20 cellular contexts compared by ENCODE assay signal in genomic region chr5:51172853-51173635, GRCh38.
DNase-seq lines count a peak whose midpoint lies in the region; FAIRE-seq and TF ChIP-seq lines count a peak whose summit lies in the region.
"Had no signal": no experiment of that assay in that cellular context is flagged by ENCODE, and none has a peak within 500 bp of the region (broad histone marks: within the 10 kb centered on the region; RNA-seq: fewer than 3 reads in every experiment).

No MANE protein-coding gene starts in this region.

- H3K4me1 Mint-ChIP-seq in activated CD4-positive, alpha-beta T cell treated with anti-CD3 and anti-CD28 coated beads, Interleukin-2, amount 10 ng/mL, durations not matched to agents 7 days and 5 days: no peaks in the 10 kb centered on the region

- H3K27me3 Mint-ChIP-seq in activated CD4-positive, alpha-beta T cell treated with anti-CD3 and anti-CD28 coated beads, Interleukin-2, amount 10 ng/mL, durations not matched to agents 7 days and 5 days: no peaks in the 10 kb centered on the region
- H3K27me3 Mint-ChIP-seq: stimulated activated naive CD8-positive, alpha-beta T cell treated with anti-CD3 and anti-CD28 coated beads, Interleukin-15, Interleukin-2, amounts not matched to agents 100 ng/mL and 50 ng/mL, for 24 hours had no signal

- no peak for TF ChIP-seq CTCF in D721Med (IDR thresholded peaks at IDR 0.05; ENCODE audit: insufficient read depth, missing control alignments)

- no peaks in the 10 kb centered on the region for H3K36me3 Mint-ChIP-seq in activated CD4-positive, alpha-beta T cell treated with anti-CD3 and anti-CD28 coated beads, Interleukin-2, amount 10 ng/mL, durations not matched to agents 7 days and 5 days (ENCODE audit: low read depth)

- H3K27ac Mint-ChIP-seq in activated CD4-positive, alpha-beta T cell treated with anti-CD3 and anti-CD28 coated beads, Interleukin-2, amount 10 ng/mL, durations not matched to agents 7 days and 5 days: no peak overlapping the region
- H3K27ac Mint-ChIP-seq: stimulated activated naive CD8-positive, alpha-beta T cell treated with anti-CD3 and anti-CD28 coated beads, Interleukin-15, Interleukin-2, amounts not matched to agents 100 ng/mL and 50 ng/mL, for 24 hours had no signal

- H3K4me3 Mint-ChIP-seq in activated CD4-positive, alpha-beta T cell treated with anti-CD3 and anti-CD28 coated beads, Interleukin-2, amount 10 ng/mL, durations not matched to agents 7 days and 5 days: no peak overlapping the region
- H3K4me3 Mint-ChIP-seq: stimulated activated naive CD8-positive, alpha-beta T cell treated with anti-CD3 and anti-CD28 coated beads, Interleukin-15, Interleukin-2, amounts not matched to agents 100 ng/mL and 50 ng/mL, for 24 hours had no signal

- POLR2A ChIA-PET in activated CD4-positive, alpha-beta T cell treated with anti-CD3 and anti-CD28 coated beads, Interleukin-2, amount 10 ng/mL, durations not matched to agents 7 days and 5 days (lab: Charles Lee): no interaction called here

- no peaks in the 10 kb centered on the region for H3K9me3 Mint-ChIP-seq in activated CD4-positive, alpha-beta T cell treated with anti-CD3 and anti-CD28 coated beads, Interleukin-2, amount 10 ng/mL, durations not matched to agents 7 days and 5 days

- DNase-seq in D721Med (ENCODE audit: insufficient read length, low spot score) (no peak), NCI-H1436 treated with DMSO at 0.1 percent for 48 hours (lab: John Stamatoyannopoulos, UW) (peak; percentile 78), NCI-H524 treated with DMSO at 0.1 percent for 48 hours (lab: John Stamatoyannopoulos, UW) (peak; percentile 100), iPS DF 19.7 (ENCODE audit: low read depth, low spot score) (peak; percentile 30), HuH-7 (ENCODE audit: low spot score) (no peak), GM19240 (ENCODE audit: insufficient read length, low spot score) (no peak)
- DNase-seq in activated CD4-positive, alpha-beta T cell treated with anti-CD3 and anti-CD28 coated beads, Interleukin-2, amount 10 ng/mL, durations not matched to agents 7 days and 5 days: no peak
- DNase-seq in NK-92 treated with Interleukin-12 subunit alpha and Interleukin-12 subunit beta, amount 100 ng/mL, for 24 hours (lab: John Stamatoyannopoulos, UW): no peak
- DNase-seq: activated CD4-positive, alpha-beta T cell treated with anti-CD3 and anti-CD28 coated beads for 4 hours; activated CD8-positive, alpha-beta memory T cell treated with anti-CD3 and anti-CD28 coated beads, Interleukin-2, amount 50 U/mL, for 48 hours; activated naive CD4-positive, alpha-beta T cell; anterior cingulate cortex; cerebellar nuclear complex; hypothalamus; MG63; mucosa of descending colon; NCI-H510A treated with DMSO at 0.1 percent for 48 hours; right cardiac atrium; upper lobe of left lung had no signal

- peak; percentile 90 for FAIRE-seq in D721Med (lab: Jason Lieb, UNC)

- CTCF ChIA-PET in activated CD4-positive, alpha-beta T cell treated with anti-CD3 and anti-CD28 coated beads, Interleukin-2, amount 10 ng/mL, durations not matched to agents 7 days and 5 days (lab: Charles Lee): no interaction called here

Comparison
In these comparisons a context has a peak if more than half of its experiments do, and no peak if none do; other contexts are left out.
1. DNase-seq: peak in NCI-H1436 treated with DMSO at 0.1 percent for 48 hours (single experiment), NCI-H524 treated with DMSO at 0.1 percent for 48 hours (single experiment) and iPS DF 19.7 (single experiment); none in D721Med (single experiment), HuH-7 (single experiment), activated CD4-positive, alpha-beta T cell treated with anti-CD3 and anti-CD28 coated beads, Interleukin-2, amount 10 ng/mL, durations not matched to agents 7 days and 5 days (single experiment), GM19240 (single experiment) and NK-92 treated with Interleukin-12 subunit alpha and Interleukin-12 subunit beta, amount 100 ng/mL, for 24 hours (single experiment).